ENCODE assay signal across 1 cellular context in the genomic region with DNA sequence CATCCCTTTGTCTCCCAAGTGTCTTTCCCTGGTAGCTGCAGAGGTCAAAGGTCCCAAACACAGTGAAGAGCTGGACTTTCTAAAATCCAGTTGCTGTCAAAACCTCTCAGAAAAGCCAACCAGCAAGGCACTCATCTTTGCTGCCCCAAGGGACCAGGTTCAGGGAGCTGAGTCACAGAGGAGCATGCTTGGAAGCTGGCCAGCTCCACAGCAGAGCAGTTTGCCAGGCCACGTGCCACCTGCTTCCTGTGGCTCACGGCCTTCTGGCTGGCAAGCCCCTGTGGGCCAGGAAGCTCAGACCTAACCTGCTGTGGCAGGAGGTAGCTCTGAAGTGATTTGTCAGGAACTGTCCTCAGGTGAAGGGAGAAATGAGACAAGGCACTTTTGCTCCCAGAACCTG.
TF ChIP-seq lines count a peak whose summit lies in the region.

No MANE protein-coding gene starts in this region.

TF ChIP-seq in WTC11, 78 proteins besides CTCF, POLR2A, EP300 and RAD21 (continued from another document):
- TF ChIP-seq, protein P1, sequence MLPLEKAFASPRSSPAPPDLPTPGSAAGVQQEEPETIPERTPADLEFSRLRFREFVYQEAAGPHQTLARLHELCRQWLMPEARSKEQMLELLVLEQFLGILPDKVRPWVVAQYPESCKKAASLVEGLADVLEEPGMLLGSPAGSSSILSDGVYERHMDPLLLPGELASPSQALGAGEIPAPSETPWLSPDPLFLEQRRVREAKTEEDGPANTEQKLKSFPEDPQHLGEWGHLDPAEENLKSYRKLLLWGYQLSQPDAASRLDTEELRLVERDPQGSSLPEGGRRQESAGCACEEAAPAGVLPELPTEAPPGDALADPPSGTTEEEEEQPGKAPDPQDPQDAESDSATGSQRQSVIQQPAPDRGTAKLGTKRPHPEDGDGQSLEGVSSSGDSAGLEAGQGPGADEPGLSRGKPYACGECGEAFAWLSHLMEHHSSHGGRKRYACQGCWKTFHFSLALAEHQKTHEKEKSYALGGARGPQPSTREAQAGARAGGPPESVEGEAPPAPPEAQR (CRISPR knock-in tag; IDR thresholded peaks at IDR 0.05): no peak
